In the genomic region with DNA sequence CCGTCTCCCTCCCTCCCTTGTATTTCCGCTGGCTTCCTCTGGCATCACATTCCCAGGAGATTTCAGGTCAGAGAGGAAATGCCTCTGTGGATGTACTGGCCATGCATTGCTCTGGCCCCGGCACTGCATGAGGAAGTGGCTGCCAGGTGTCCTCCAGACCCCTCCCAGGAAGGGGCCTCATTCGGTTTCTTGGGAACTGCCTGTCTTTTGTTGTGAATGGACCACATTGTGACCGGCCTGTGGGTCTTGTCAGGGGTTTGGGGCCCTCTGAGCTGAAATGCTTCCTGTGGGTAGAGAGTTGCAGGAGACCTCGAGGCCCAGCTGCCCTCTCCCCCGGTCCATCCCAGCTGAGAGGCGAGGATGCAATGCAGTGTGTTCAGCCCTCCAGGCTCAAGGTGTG, we compare ENCODE assay signal across 14 cellular contexts. TPM values are rescaled to one million over a fixed set of nuclear protein-coding genes. Genes with fewer than 3 reads are reported as not detected.
DNase-seq lines count a peak whose midpoint lies in the region; ATAC-seq, FAIRE-seq and TF ChIP-seq lines count a peak whose summit lies in the region.
"Had no signal": no experiment of that assay in that cellular context is flagged by ENCODE, and none has a peak within 500 bp of the region (broad histone marks: within the 10 kb centered on the region; RNA-seq: fewer than 3 reads in every experiment).

No MANE protein-coding gene starts in this region.

- H3K4me1 Mint-ChIP-seq in CD14-positive monocyte (peaks cover 32% of the 10 kb centered on the region), astrocyte (ENCODE audit: low read depth, unreplicated experiment) (peaks cover 51% of the 10 kb centered on the region), mesothelial cell of epicardium (peaks cover 43% of the 10 kb centered on the region)

- H3K9me3 Mint-ChIP-seq in CD14-positive monocyte: no peaks in the 10 kb centered on the region
- peaks cover 3% of the 10 kb centered on the region for H3K9me3 Mint-ChIP-seq in astrocyte (ENCODE audit: unreplicated experiment)
- no peaks in the 10 kb centered on the region for H3K9me3 Mint-ChIP-seq in mesothelial cell of epicardium

- WGBS in testis, 2 donors: 79 to 86% methylated on average over 2 to 8 of the region's 8 CpGs

- no peak for ATAC-seq in GM19324 (IDR thresholded peaks at IDR 0.05; ENCODE audit: low FRiP score, unreplicated experiment)
- ATAC-seq in GM19351 (IDR thresholded peaks at IDR 0.05; ENCODE audit: unreplicated experiment): no peak
- ATAC-seq: left lung had no signal

- H4K20me1 ChIP-seq in astrocyte (ENCODE audit: insufficient read depth, low read length): peaks cover 4% of the 10 kb centered on the region

- intact Hi-C loops in CD14-positive monocyte (cut with micrococcal nuclease): no loop called here
- intact Hi-C loops in testis (cut with DNase I; ENCODE audit: low total_unique reads): no loop called here

- no peak overlapping the region for H3K9ac ChIP-seq in astrocyte (ENCODE audit: low read length)

- H3K27ac Mint-ChIP-seq in CD14-positive monocyte (peak overlapping the region in 4 of 7 donors; percentile 57 to 71 (median 66)), astrocyte (ENCODE audit: unreplicated experiment) (peak overlapping the region; percentile 59), mesothelial cell of epicardium (peak overlapping the region; percentile 67)

- no peaks in the 10 kb centered on the region for H3K79me2 ChIP-seq in astrocyte (ENCODE audit: insufficient read depth, low read length)

- H3K4me1 ChIP-seq in astrocyte (ENCODE audit: insufficient read depth, low read length) (peaks cover 29% of the 10 kb centered on the region), testis (peaks cover 26% of the 10 kb centered on the region)
- H3K4me1 ChIP-seq: Peyer's patch had no signal

- H3K36me3 Mint-ChIP-seq in CD14-positive monocyte (peaks cover 77 to 84% of the 10 kb centered on the region in 2 donors), astrocyte (ENCODE audit: low read depth, unreplicated experiment) (peaks cover 6% of the 10 kb centered on the region), mesothelial cell of epicardium (peaks cover 17% of the 10 kb centered on the region)

- H3K4me2 ChIP-seq in astrocyte (ENCODE audit: low read length): peak overlapping the region; percentile 14

- peaks cover 4% of the 10 kb centered on the region for H3K36me3 ChIP-seq in H7 (replicated peaks; ENCODE audit: control insufficient read depth, insufficient read depth, low read length)
- H3K36me3 ChIP-seq in astrocyte (ENCODE audit: insufficient read depth, low read length): no peaks in the 10 kb centered on the region
- H3K36me3 ChIP-seq in testis (ENCODE audit: low read depth, missing control alignments): no peaks in the 10 kb centered on the region
- H3K36me3 ChIP-seq: Peyer's patch had no signal

- no peaks in the 10 kb centered on the region for H3K27me3 ChIP-seq in H7 (ENCODE audit: control insufficient read depth, insufficient read depth, low read length)
- no peaks in the 10 kb centered on the region for H3K27me3 ChIP-seq in astrocyte (ENCODE audit: insufficient read depth, low read length)
- no peaks in the 10 kb centered on the region for H3K27me3 ChIP-seq in testis
- H3K27me3 ChIP-seq: left lung, Peyer's patch had no signal

- FAIRE-seq in astrocyte (lab: Jason Lieb, UNC): no peak
- FAIRE-seq: H54, urothelium cell line had no signal

- H3K4me3 ChIP-seq in H7 (ENCODE audit: insufficient read depth, low read depth, low read length) (no peak overlapping the region), astrocyte (ENCODE audit: insufficient read depth, low read depth, low read length) (no peak overlapping the region), testis (no peak overlapping the region)
- H3K4me3 ChIP-seq: left lung, Peyer's patch had no signal

- H3K9me3 ChIP-seq in astrocyte (ENCODE audit: insufficient read depth, low read depth, low read length): no peaks in the 10 kb centered on the region
- no peaks in the 10 kb centered on the region for H3K9me3 ChIP-seq in testis
- H3K9me3 ChIP-seq: left lung, Peyer's patch had no signal

- no peak overlapping the region for H2AFZ ChIP-seq in astrocyte (ENCODE audit: low read depth, low read length)

- H3K4me3 Mint-ChIP-seq in CD14-positive monocyte (no peak overlapping the region), astrocyte (ENCODE audit: unreplicated experiment) (no peak overlapping the region), mesothelial cell of epicardium (no peak overlapping the region)

- no peak for DNase-seq in CD14-positive monocyte (ENCODE audit: low spot score)
- peak; percentile 61 for DNase-seq in H7
- no peak for DNase-seq in astrocyte (ENCODE audit: low read depth)
- no peak for DNase-seq in mesothelial cell of epicardium (ENCODE audit: low spot score in 2 of 2, unreplicated experiment in 2 of 2)
- no peak for DNase-seq in testis
- DNase-seq in middle frontal gyrus (ENCODE audit: extremely low spot score, low spot score): no peak
- DNase-seq: foreskin melanocyte, NCI-H2081 had no signal

- peaks cover 0 to 5% (median 3%) of the 10 kb centered on the region in 3 donors for H3K27me3 Mint-ChIP-seq in CD14-positive monocyte (ENCODE audit: low read depth in 3 of 3)
- no peaks in the 10 kb centered on the region for H3K27me3 Mint-ChIP-seq in astrocyte (ENCODE audit: low read depth, unreplicated experiment)
- H3K27me3 Mint-ChIP-seq in mesothelial cell of epicardium (ENCODE audit: low read depth): no peaks in the 10 kb centered on the region

- TF ChIP-seq POLR2A in testis (IDR thresholded peaks at IDR 0.05): no peak

- H3K27ac ChIP-seq in astrocyte (ENCODE audit: low read depth, low read length) (no peak overlapping the region), testis (no peak overlapping the region)

- TF ChIP-seq CTCF in CD14-positive monocyte (IDR thresholded peaks at IDR 0.05) (no peak), astrocyte (IDR thresholded peaks at IDR 0.05; ENCODE audit: insufficient read depth, low read depth, low read length) (no peak), mesothelial cell of epicardium (IDR thresholded peaks at IDR 0.05; ENCODE audit: unreplicated experiment) (no peak), testis (IDR thresholded peaks at IDR 0.05) (no peak)

RNA-seq across cellular contexts. Expression of a gene that starts 18.8 kb away (rescaled TPM):
- 10 to 100 TPM in 1 of 2 donors, 1 to 10 TPM in 1; 7.8 to 10.1 TPM for polyA plus RNA-seq in CD14-positive monocyte
- total RNA-seq in H7 (2014; rRNA removed; shearing (Covaris generic)): 16.0 and 19.4 TPM in 2 replicates
- 12.2 and 14.1 TPM in 2 replicates for total RNA-seq in astrocyte
- total RNA-seq in mesothelial cell of epicardium: 15.6 to 17.4 TPM (median 16.4 TPM) in 3 replicates
- 100 to 1,000 TPM; 212 to 221 TPM for total RNA-seq in testis
- 102 TPM for polyA plus RNA-seq in testis (ENCODE audit: insufficient read depth, low read depth, low replicate concordance)

RNA-seq across cellular contexts. Expression of a gene that starts 32.8 kb away (rescaled TPM):
- polyA plus RNA-seq in CD14-positive monocyte: 10 to 100 TPM; 30.4 to 30.7 TPM
- total RNA-seq in H7 (2014; rRNA removed; shearing (Covaris generic)): 21.4 TPM in 2 replicates
- total RNA-seq in astrocyte: 11.3 and 14.0 TPM in 2 replicates
- total RNA-seq in mesothelial cell of epicardium: 8.1 to 9.1 TPM (median 8.8 TPM) in 3 replicates
- 10 to 100 TPM; 16.9 to 20.9 TPM for total RNA-seq in testis
- polyA plus RNA-seq in testis (ENCODE audit: insufficient read depth, low read depth, low replicate concordance): 16.8 TPM

RNA-seq across cellular contexts. Expression of a gene that starts 53.8 kb away (rescaled TPM):
- 10 to 100 TPM in 1 of 2 donors, 1 to 10 TPM in 1; 7.0 to 13.8 TPM for polyA plus RNA-seq in CD14-positive monocyte
- total RNA-seq in H7 (2014; rRNA removed; shearing (Covaris generic)): 4.2 and 5.8 TPM in 2 replicates
- 6.6 and 6.8 TPM in 2 replicates for total RNA-seq in astrocyte
- total RNA-seq in mesothelial cell of epicardium: 9.2 to 10.2 TPM (median 10.0 TPM) in 3 replicates
- total RNA-seq in testis: 1 to 10 TPM; 5.7 to 5.9 TPM
- 3.6 TPM for polyA plus RNA-seq in testis (ENCODE audit: insufficient read depth, low read depth, low replicate concordance)

Comparison
In these comparisons a context has a peak if more than half of its experiments do, and no peak if none do; other contexts are left out.
1. RNA of a gene that starts 18.8 kb away (total RNA-seq): 212 to 221 TPM in testis; 16.0 to 19.4 TPM in H7, 15.6 to 17.4 TPM in mesothelial cell of epicardium and 12.2 to 14.1 TPM in astrocyte; every median in the first group is over 10 times any median in the second.
2. Peak in every context shown above with its lines, with median percentiles within 50 percentile points of each other: H3K27ac Mint-ChIP-seq.